Comparison of ENCODE assay signal across 9 cellular contexts in genomic region chr4:77104405-77105292, GRCh38. TPM values are rescaled to one million over a fixed set of nuclear protein-coding genes. Genes with fewer than 3 reads are reported as not detected.
DNase-seq lines count a peak whose midpoint lies in the region; ATAC-seq and TF ChIP-seq lines count a peak whose summit lies in the region.
"Had no signal": no experiment of that assay in that cellular context is flagged by ENCODE, and none has a peak within 500 bp of the region (broad histone marks: within the 10 kb centered on the region; RNA-seq: fewer than 3 reads in every experiment).

No MANE protein-coding gene starts in this region.

- H3K4me1 Mint-ChIP-seq in CD4-positive, alpha-beta T cell (ENCODE audit: low read depth), result peaks cover 12% of the 10 kb centered on the region

- no peak overlapping the region for H3K9ac ChIP-seq in muscle layer of colon (ENCODE audit: low read length)

- H3K4me3 Mint-ChIP-seq in CD4-positive, alpha-beta T cell, result no peak overlapping the region
- H3K4me3 Mint-ChIP-seq: CD4-positive, CD25-positive, alpha-beta regulatory T cell had no signal

- H3K27ac ChIP-seq in muscle layer of colon (ENCODE audit: low read depth, low read length), result peak overlapping the region; percentile 20
- H3K27ac ChIP-seq in CD4-positive, alpha-beta T cell (ENCODE audit: low read depth, low read length), result no peak overlapping the region

- no peaks in the 10 kb centered on the region for H3K36me3 ChIP-seq in muscle layer of colon (ENCODE audit: insufficient read depth, low read length)

- H3K27me3 Mint-ChIP-seq in CD4-positive, alpha-beta T cell, result peaks cover 9% of the 10 kb centered on the region

- no peak overlapping the region for H3K27ac Mint-ChIP-seq in CD4-positive, alpha-beta T cell

- H3K27me3 ChIP-seq in muscle layer of colon (ENCODE audit: control insufficient read depth in 1 of 2, insufficient read depth in 2 of 2, low read length in 2 of 2), result no peaks in the 10 kb centered on the region
- H3K27me3 ChIP-seq in CD4-positive, alpha-beta T cell (ENCODE audit: control insufficient read depth, insufficient read depth, low read length), result no peaks in the 10 kb centered on the region

- no peak for TF ChIP-seq CTCF in CD4-positive, alpha-beta T cell (IDR thresholded peaks at IDR 0.05)

- CTCF ChIA-PET in CD4-positive, alpha-beta T cell (lab: Charles Lee), result interaction anchor here (0.9 kb wide), 1 partner anchor 9 kb away, joined by 4 read pairs; no protein-coding TSS in a partner anchor

- no peak overlapping the region for H3K4me3 ChIP-seq in muscle layer of colon (ENCODE audit: low read depth in 1 of 2, low read length in 2 of 2)

- POLR2A ChIA-PET in CD4-positive, alpha-beta T cell (lab: Charles Lee), result no interaction called here

- H3K9me3 ChIP-seq in muscle layer of colon (ENCODE audit: low read length), result no peaks in the 10 kb centered on the region
- H3K9me3 ChIP-seq in CD4-positive, alpha-beta T cell (ENCODE audit: control insufficient read depth, low read length), result no peaks in the 10 kb centered on the region

- peaks cover 10% of the 10 kb centered on the region for H3K4me1 ChIP-seq in muscle layer of colon (ENCODE audit: insufficient read depth, low read length)

- no peaks in the 10 kb centered on the region for H3K9me3 Mint-ChIP-seq in CD4-positive, alpha-beta T cell

- no peak for ATAC-seq in HG02610 (IDR thresholded peaks at IDR 0.05; ENCODE audit: unreplicated experiment)
- ATAC-seq in CD4-positive, alpha-beta T cell (ENCODE audit: poor library complexity), result no peak

- no peaks in the 10 kb centered on the region for H3K36me3 Mint-ChIP-seq in CD4-positive, alpha-beta T cell (ENCODE audit: low read depth)
- H3K36me3 Mint-ChIP-seq: CD4-positive, CD25-positive, alpha-beta regulatory T cell had no signal

- intact Hi-C loops in CD4-positive, alpha-beta T cell (cut with DNase I, micrococcal nuclease), result no loop called here

- peak; percentile 38 for DNase-seq in Ammon's horn (ENCODE audit: low spot score)
- peak; percentile 85 for DNase-seq in NCI-H2029 (lab: John Stamatoyannopoulos, UW)
- peak; percentile 45 for DNase-seq in cerebellum (ENCODE audit: low spot score)
- DNase-seq in dedifferentiated amniotic fluid mesenchymal stem cell (ENCODE audit: extremely low spot score), result no peak
- no peak for DNase-seq in stimulated activated CD4-positive, alpha-beta T cell treated with anti-CD3 and anti-CD28 coated beads, Interleukin-1b, Interleukin-23, amount 100 ng/mL, for 48 hours
- no peak for DNase-seq in CD4-positive, alpha-beta T cell
- DNase-seq: CD4-positive, CD25-positive, alpha-beta regulatory T cell had no signal

RNA-seq across cellular contexts. Expression of gene CCNI, which starts 28.9 kb away (rescaled TPM):
- 296 TPM for total RNA-seq in cerebellum
- total RNA-seq in CD4-positive, alpha-beta T cell, result 100 to 1,000 TPM; 385 to 418 TPM

RNA-seq across cellular contexts. Expression of gene CCNG2, which starts 52.4 kb away (rescaled TPM):
- 75.6 TPM for total RNA-seq in cerebellum
- 10 to 100 TPM; 20.6 to 21.3 TPM for total RNA-seq in CD4-positive, alpha-beta T cell

Comparison
In these comparisons a context has a peak if more than half of its experiments do, and no peak if none do; other contexts are left out.
1. DNase-seq: peak in Ammon's horn (single experiment), NCI-H2029 (single experiment) and cerebellum (single experiment); none in dedifferentiated amniotic fluid mesenchymal stem cell (single experiment), stimulated activated CD4-positive, alpha-beta T cell treated with anti-CD3 and anti-CD28 coated beads, Interleukin-1b, Interleukin-23, amount 100 ng/mL, for 48 hours (single experiment) and CD4-positive, alpha-beta T cell (0 of 10).